In genomic region chr22:47046411-47047065, GRCh38 we compare ENCODE assay signal across 30 cellular contexts.
A peak's percentile ranks its signal among the peaks of the same experiment; 100 is the strongest.
DNase-seq lines count a peak whose midpoint lies in the region; ATAC-seq and TF ChIP-seq lines count a peak whose summit lies in the region.
"Had no signal": no experiment of that assay in that cellular context is flagged by ENCODE, and none has a peak within 500 bp of the region (broad histone marks: within the 10 kb centered on the region; RNA-seq: fewer than 3 reads in every experiment).

No MANE protein-coding gene starts in this region.

- H3K4me3 ChIP-seq in right atrium auricular region (no peak overlapping the region), left lung (no peak overlapping the region), thyroid gland (replicated peaks in 1 of 3) (no peak overlapping the region)
- H3K4me3 ChIP-seq: BLaER1 treated with 17β-estradiol and CSF1 and Interleukin-3, amounts not matched to agents 10 nM and 100 nM; colonic mucosa; gastrocnemius medialis; HAP-1; hepatocyte; K562; SK-N-MC; smooth muscle cell; upper lobe of left lung had no signal

- peak overlapping the region; percentile 72; the same call in 1 of the 2 replicates for H3K27ac Mint-ChIP-seq in WTC11
- peak overlapping the region; percentile 71 for H3K27ac Mint-ChIP-seq in stimulated activated naive B cell treated with anti-CD40 and anti-IgM and Interleukin-4, amounts not matched to agents 10 μg/mL and 1 μg/mL and 100 μg/mL, for 72 hours
- H3K27ac Mint-ChIP-seq: T-helper 1 cell treated with Interleukin-12 subunit alpha and Interleukin-12 subunit beta and Interleukin-4 antibody, amounts not matched to agents 30 μg/mL and 1 μg/mL, for 36 hours had no signal

- H3K4me1 Mint-ChIP-seq in WTC11 = peaks cover 23% of the 10 kb centered on the region
- H3K4me1 Mint-ChIP-seq in stimulated activated naive B cell treated with anti-CD40 and anti-IgM and Interleukin-4, amounts not matched to agents 10 μg/mL and 1 μg/mL and 100 μg/mL, for 72 hours = peaks cover 53 to 79% of the 10 kb centered on the region in 2 donors

- TF ChIP-seq POLR2A in thyroid gland (IDR thresholded peaks at IDR 0.05) = no peak

- no peaks in the 10 kb centered on the region for H3K27me3 ChIP-seq in right atrium auricular region
- H3K27me3 ChIP-seq in left lung = no peaks in the 10 kb centered on the region
- no peaks in the 10 kb centered on the region for H3K27me3 ChIP-seq in thyroid gland
- H3K27me3 ChIP-seq: BLaER1 treated with 17β-estradiol and CSF1 and Interleukin-3, amounts not matched to agents 10 nM and 100 nM; colonic mucosa; gastrocnemius medialis; hepatocyte; upper lobe of left lung had no signal

- H3K36me3 ChIP-seq in right atrium auricular region (no peaks in the 10 kb centered on the region), left lung (no peaks in the 10 kb centered on the region), thyroid gland (no peaks in the 10 kb centered on the region)
- H3K36me3 ChIP-seq: colonic mucosa, gastrocnemius medialis, HAP-1, upper lobe of left lung had no signal

- no peaks in the 10 kb centered on the region for H3K27me3 Mint-ChIP-seq in WTC11 (ENCODE audit: low read depth)
- no peaks in the 10 kb centered on the region for H3K27me3 Mint-ChIP-seq in stimulated activated naive B cell treated with anti-CD40 and anti-IgM and Interleukin-4, amounts not matched to agents 10 μg/mL and 1 μg/mL and 100 μg/mL, for 72 hours

- CTCF ChIA-PET in WTC11 (lab: Charles Lee) = no interaction called here

- POLR2A ChIA-PET in WTC11 (lab: Charles Lee) = no interaction called here

- ATAC-seq in Right ventricle myocardium superior (ENCODE audit: poor library complexity) = no peak
- no peak for ATAC-seq in WTC11
- ATAC-seq in left lung = no peak
- ATAC-seq in stimulated activated naive B cell treated with anti-CD40 and anti-IgM and Interleukin-4, amounts not matched to agents 10 μg/mL and 1 μg/mL and 100 μg/mL, for 72 hours (replicated peaks) = no peak
- no peak for ATAC-seq in GM18517 (IDR thresholded peaks at IDR 0.05; ENCODE audit: unreplicated experiment)
- ATAC-seq: gastrocnemius medialis, K562, left colon had no signal

- H3K27ac ChIP-seq in right atrium auricular region (no peak overlapping the region), left lung (no peak overlapping the region), thyroid gland (no peak overlapping the region)
- H3K27ac ChIP-seq: BLaER1 treated with 17β-estradiol and CSF1 and Interleukin-3, amounts not matched to agents 10 nM and 100 nM; colonic mucosa; gastrocnemius medialis; hepatocyte; SK-N-MC; upper lobe of left lung had no signal

- no peaks in the 10 kb centered on the region for H3K36me3 Mint-ChIP-seq in WTC11
- H3K36me3 Mint-ChIP-seq in stimulated activated naive B cell treated with anti-CD40 and anti-IgM and Interleukin-4, amounts not matched to agents 10 μg/mL and 1 μg/mL and 100 μg/mL, for 72 hours = peaks cover 21 to 44% of the 10 kb centered on the region in 2 donors

- TF ChIP-seq CTCF in right atrium auricular region (IDR thresholded peaks at IDR 0.05) (no peak), WTC11 (IDR thresholded peaks at IDR 0.05) (no peak), left lung (IDR thresholded peaks at IDR 0.05) (no peak), thyroid gland (IDR thresholded peaks at IDR 0.05) (no peak)

- intact Hi-C loops in Right ventricle myocardium superior (cut with DNase I) = no loop called here
- intact Hi-C loops in left lung (cut with DNase I) = no loop called here
- intact Hi-C loops in thyroid gland (cut with DNase I) = no loop called here

- peak; percentile 17 for DNase-seq in Right ventricle myocardium superior
- no peak for DNase-seq in right atrium auricular region (ENCODE audit: low spot score)
- no peak for DNase-seq in WTC11 (ENCODE audit: low spot score)
- peak; percentile 24 to 36 for DNase-seq in left lung
- DNase-seq in stimulated activated naive B cell treated with anti-CD40 and anti-IgM and Interleukin-4, amounts not matched to agents 10 μg/mL and 1 μg/mL and 100 μg/mL, for 72 hours = no peak
- no peak for DNase-seq in thyroid gland
- DNase-seq: activated CD4-positive, CD25-positive, alpha-beta regulatory T cell treated with anti-CD3 and anti-CD28 coated beads, Interleukin-2, amount 50 U/mL, for 72 hours; activated naive CD4-positive, alpha-beta T cell; activated T-cell treated with anti-CD3 and anti-CD28 coated beads, Interleukin-2, amount 50 U/mL, for 1 hour; amniotic stem cell; colonic mucosa; DMS79 treated with DMSO at 0.1 percent for 48 hours; gastrocnemius medialis; mesendoderm; NCI-H1105 treated with DMSO at 0.1 percent for 48 hours; NCI-H2029; NCI-H345; NCI-H774; nucleus accumbens; stimulated activated CD4-positive, alpha-beta T cell treated with anti-CD3 and anti-CD28 coated beads, Interleukin-2, amount 100 ng/mL, for 24 hours; upper lobe of left lung had no signal

- H3K9me3 ChIP-seq in right atrium auricular region = no peaks in the 10 kb centered on the region
- no peaks in the 10 kb centered on the region for H3K9me3 ChIP-seq in left lung
- no peaks in the 10 kb centered on the region for H3K9me3 ChIP-seq in thyroid gland
- H3K9me3 ChIP-seq: BLaER1 treated with 17β-estradiol and CSF1 and Interleukin-3, amounts not matched to agents 10 nM and 100 nM; colonic mucosa; gastrocnemius medialis; HAP-1; upper lobe of left lung had no signal

- H3K9me3 Mint-ChIP-seq in WTC11 = no peaks in the 10 kb centered on the region
- H3K9me3 Mint-ChIP-seq in stimulated activated naive B cell treated with anti-CD40 and anti-IgM and Interleukin-4, amounts not matched to agents 10 μg/mL and 1 μg/mL and 100 μg/mL, for 72 hours = no peaks in the 10 kb centered on the region
- H3K9me3 Mint-ChIP-seq: T-helper 1 cell treated with Interleukin-12 subunit alpha and Interleukin-12 subunit beta and Interleukin-4 antibody, amounts not matched to agents 30 μg/mL and 1 μg/mL, for 36 hours had no signal

- no peaks in the 10 kb centered on the region for H3K4me1 ChIP-seq in right atrium auricular region
- H3K4me1 ChIP-seq in left lung = peaks cover 0 to 15% of the 10 kb centered on the region in 2 donors
- peaks cover 11 to 23% of the 10 kb centered on the region in 2 donors for H3K4me1 ChIP-seq in thyroid gland
- H3K4me1 ChIP-seq: gastrocnemius medialis, HAP-1 had no signal

- WGBS in thyroid gland, 2 donors = 89 to 100% methylated on average over 2 to 10 of the region's 10 CpGs

- H3K4me3 Mint-ChIP-seq in WTC11 = no peak overlapping the region
- no peak overlapping the region for H3K4me3 Mint-ChIP-seq in stimulated activated naive B cell treated with anti-CD40 and anti-IgM and Interleukin-4, amounts not matched to agents 10 μg/mL and 1 μg/mL and 100 μg/mL, for 72 hours
- H3K4me3 Mint-ChIP-seq: T-helper 1 cell treated with Interleukin-12 subunit alpha and Interleukin-12 subunit beta and Interleukin-4 antibody, amounts not matched to agents 30 μg/mL and 1 μg/mL, for 36 hours had no signal

TF ChIP-seq in WTC11, 78 proteins besides CTCF, POLR2A, EP300 and RAD21:
- TF ChIP-seq EMX1 (CRISPR knock-in tag; IDR thresholded peaks at IDR 0.05) (no peak), ETV6 (CRISPR knock-in tag; IDR thresholded peaks at IDR 0.05) (no peak), NR3C1 (CRISPR knock-in tag; conservative IDR thresholded peaks at IDR 0.05; ENCODE audit: low read depth) (no peak), SMAD3 (CRISPR knock-in tag; IDR thresholded peaks at IDR 0.05; ENCODE audit: borderline replicate concordance) (no peak)

Comparison
In these comparisons a context has a peak if more than half of its experiments do, and no peak if none do; other contexts are left out.
1. DNase-seq: peak in Right ventricle myocardium superior (single experiment) and left lung (2 of 2); none in right atrium auricular region (single experiment), WTC11 (single experiment), stimulated activated naive B cell treated with anti-CD40 and anti-IgM and Interleukin-4, amounts not matched to agents 10 μg/mL and 1 μg/mL and 100 μg/mL, for 72 hours (single experiment) and thyroid gland (0 of 2).